In genomic region chr20:17650301-17650761, GRCh38 we compare ENCODE assay signal across 1 cellular context.
TF ChIP-seq lines count a peak whose summit lies in the region.

No MANE protein-coding gene starts in this region.

TF ChIP-seq in IMR-90, 13 proteins besides CTCF, POLR2A, EP300 and RAD21:
- TF ChIP-seq MAZ (IDR thresholded peaks at IDR 0.05; ENCODE audit: borderline replicate concordance, low read depth, low read length) (no peak), USF2 (IDR thresholded peaks at IDR 0.05; ENCODE audit: low read depth, low read length) (no peak), MAFK (IDR thresholded peaks at IDR 0.05; ENCODE audit: low read depth, low read length) (no peak), ELK1 (IDR thresholded peaks at IDR 0.05; ENCODE audit: borderline replicate concordance, low read depth, low read length) (no peak), CHD1 (IDR thresholded peaks at IDR 0.05; ENCODE audit: low read depth, low read length) (no peak), RCOR1 (IDR thresholded peaks at IDR 0.05; ENCODE audit: insufficient replicate concordance, low read length) (no peak), NFE2L2 (IDR thresholded peaks at IDR 0.05; ENCODE audit: low read depth, low read length) (no peak), FOS (IDR thresholded peaks at IDR 0.05; ENCODE audit: low read depth, low read length) (no peak), BHLHE40 (IDR thresholded peaks at IDR 0.05; ENCODE audit: low read depth, low read length) (no peak), CEBPB (IDR thresholded peaks at IDR 0.05; ENCODE audit: low read depth, low read length) (no peak), RFX5 (IDR thresholded peaks at IDR 0.05; ENCODE audit: low read depth, low read length) (no peak), SMC3 (IDR thresholded peaks at IDR 0.05; ENCODE audit: low read depth, low read length) (no peak), MXI1 (IDR thresholded peaks at IDR 0.05; ENCODE audit: borderline replicate concordance, low read depth, low read length) (no peak)
